29 cellular contexts compared by ENCODE assay signal in the genomic region with DNA sequence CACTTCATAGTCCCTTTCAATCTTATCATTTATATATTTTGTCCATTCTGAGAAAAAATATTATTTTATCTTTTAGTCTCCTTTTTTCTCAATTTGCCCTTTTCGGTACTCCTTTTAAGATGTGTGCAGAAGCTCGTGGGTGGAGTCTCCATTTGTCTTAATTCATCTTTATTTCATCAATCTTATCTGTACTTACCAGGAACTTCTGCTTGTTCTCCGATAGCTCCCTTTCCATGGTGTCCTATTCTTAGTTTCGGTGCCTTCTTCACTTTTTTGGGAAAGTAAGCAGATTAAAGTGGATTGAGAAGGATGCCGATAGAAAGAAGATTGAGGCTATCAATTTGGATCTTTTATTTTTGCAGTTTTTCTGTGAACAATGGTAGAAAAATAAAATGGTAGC.
"Had no signal": no experiment of that assay in that cellular context is flagged by ENCODE, and none has a peak within 500 bp of the region (broad histone marks: within the 10 kb centered on the region; RNA-seq: fewer than 3 reads in every experiment).

No MANE protein-coding gene starts in this region.

- H3K27ac ChIP-seq: stomach, suprapubic skin, testis, thoracic aorta, thyroid gland, tibial artery, tibial nerve, transverse colon, upper lobe of left lung, upper lobe of right lung, uterus, vagina had no signal

- H3K36me3 Mint-ChIP-seq: stimulated activated effector memory CD8-positive, alpha-beta T cell treated with anti-CD3 and anti-CD28 coated beads, Interleukin-12 subunit alpha, Interleukin-12 subunit beta, amount 100 ng/mL, for 72 hours; stimulated activated memory B cell treated with anti-CD40 and anti-IgM and Interleukin-4, amounts not matched to agents 10 μg/mL and 1 μg/mL and 100 μg/mL, for 72 hours; stimulated activated naive B cell treated with anti-CD40 and anti-IgM and Interleukin-4, amounts not matched to agents 10 μg/mL and 1 μg/mL and 100 μg/mL, for 72 hours; type B pancreatic cell had no signal

- H3K4me3 ChIP-seq: stomach, suprapubic skin, testis, thoracic aorta, thyroid gland, tibial artery, tibial nerve, transverse colon, upper lobe of left lung, upper lobe of right lung, uterus, vagina had no signal

- H3K4me1 ChIP-seq: stomach, suprapubic skin, testis, thyroid gland, tibial artery, tibial nerve, transverse colon, upper lobe of left lung, upper lobe of right lung, uterus, vagina had no signal

- FAIRE-seq: urothelium cell line had no signal

- H3K9me3 Mint-ChIP-seq: stimulated activated effector memory CD8-positive, alpha-beta T cell treated with anti-CD3 and anti-CD28 coated beads, Interleukin-12 subunit alpha, Interleukin-12 subunit beta, amount 100 ng/mL, for 72 hours; stimulated activated naive B cell treated with anti-CD40 and anti-IgM and Interleukin-4, amounts not matched to agents 10 μg/mL and 1 μg/mL and 100 μg/mL, for 72 hours; stimulated activated naive CD8-positive, alpha-beta T cell treated with anti-CD3 and anti-CD28 coated beads, Interleukin-15, amount 100 ng/mL, for 72 hours; type B pancreatic cell had no signal

- H3K27me3 ChIP-seq: stomach, suprapubic skin, testis, thyroid gland, tibial artery, tibial nerve, transverse colon, upper lobe of left lung, upper lobe of right lung, uterus, vagina had no signal

- H3K27me3 Mint-ChIP-seq: stimulated activated memory B cell treated with anti-CD40 and anti-IgM and Interleukin-4, amounts not matched to agents 10 μg/mL and 1 μg/mL and 100 μg/mL, for 72 hours; stimulated activated naive B cell treated with anti-CD40 and anti-IgM and Interleukin-4, amounts not matched to agents 10 μg/mL and 1 μg/mL and 100 μg/mL, for 72 hours; stimulated activated naive CD8-positive, alpha-beta T cell treated with anti-CD3 and anti-CD28 coated beads, Interleukin-15, amount 100 ng/mL, for 72 hours; stimulated activated naive CD8-positive, alpha-beta T cell treated with anti-CD3 and anti-CD28 coated beads, Interleukin-15, Interleukin-2, amounts not matched to agents 100 ng/mL and 50 ng/mL, for 24 hours had no signal

- DNase-seq: stimulated activated CD4-positive, alpha-beta T cell treated with anti-CD3 and anti-CD28 coated beads, Interleukin-2, amount 100 ng/mL, for 48 hours; stimulated activated CD4-positive, alpha-beta T cell treated with anti-CD3 and anti-CD28 coated beads, Interleukin-4, amount 100 ng/mL, for 1 hour; stimulated activated CD4-positive, alpha-beta T cell treated with anti-CD3 and anti-CD28 coated beads, Interleukin-4, amount 100 ng/mL, for 24 hours; stimulated activated CD4-positive, alpha-beta T cell treated with anti-CD3 and anti-CD28 coated beads, Interleukin-4, amount 100 ng/mL, for 4 hours; stimulated activated CD8-positive, alpha-beta memory T cell treated with anti-CD3 and anti-CD28 coated beads, Interleukin-4, amount 100 ng/mL, for 48 hours; stimulated activated naive B cell treated with anti-CD40 and anti-IgM and Interleukin-4, amounts not matched to agents 10 μg/mL and 1 μg/mL and 100 μg/mL, for 72 hours; stimulated activated naive CD4-positive, alpha-beta T cell; stimulated activated naive CD4-positive, alpha-beta T cell treated with Interleukin-2 at 50 U/mL for 16 hours; stimulated activated naive CD8-positive, alpha-beta T cell treated with anti-CD3 and anti-CD28 coated beads, Interleukin-15, amount 100 ng/mL, for 72 hours; stimulated activated naive CD8-positive, alpha-beta T cell treated with anti-CD3 and anti-CD28 coated beads, Interleukin-15, Interleukin-2, amounts not matched to agents 100 U/mL and 50 U/mL, for 24 hours; stomach; substantia nigra; testis; thyroid gland; tibial artery; transverse colon; trophoblast cell; upper lobe of left lung; upper lobe of right lung; uterus had no signal

- ATAC-seq: stimulated activated effector memory CD8-positive, alpha-beta T cell treated with anti-CD3 and anti-CD28 coated beads, Interleukin-12 subunit alpha, Interleukin-12 subunit beta, amount 100 ng/mL, for 72 hours; stimulated activated memory B cell treated with anti-CD40 and anti-IgM and Interleukin-4, amounts not matched to agents 10 μg/mL and 1 μg/mL and 100 μg/mL, for 72 hours; stimulated activated naive B cell treated with anti-CD40 and anti-IgM and Interleukin-4, amounts not matched to agents 10 μg/mL and 1 μg/mL and 100 μg/mL, for 72 hours; stimulated activated naive CD8-positive, alpha-beta T cell treated with anti-CD3 and anti-CD28 coated beads, Interleukin-15, amount 100 ng/mL, for 72 hours; stimulated activated naive CD8-positive, alpha-beta T cell treated with anti-CD3 and anti-CD28 coated beads, Interleukin-15, Interleukin-2, amounts not matched to agents 100 U/mL and 50 U/mL, for 24 hours; upper lobe of right lung had no signal

- H3K27ac Mint-ChIP-seq: stimulated activated effector memory CD8-positive, alpha-beta T cell treated with anti-CD3 and anti-CD28 coated beads, Interleukin-12 subunit alpha, Interleukin-12 subunit beta, amount 100 ng/mL, for 72 hours; stimulated activated memory B cell treated with anti-CD40 and anti-IgM and Interleukin-4, amounts not matched to agents 10 μg/mL and 1 μg/mL and 100 μg/mL, for 72 hours; stimulated activated naive B cell treated with anti-CD40 and anti-IgM and Interleukin-4, amounts not matched to agents 10 μg/mL and 1 μg/mL and 100 μg/mL, for 72 hours; stimulated activated naive CD8-positive, alpha-beta T cell treated with anti-CD3 and anti-CD28 coated beads, Interleukin-15, amount 100 ng/mL, for 72 hours; stimulated activated naive CD8-positive, alpha-beta T cell treated with anti-CD3 and anti-CD28 coated beads, Interleukin-15, Interleukin-2, amounts not matched to agents 100 ng/mL and 50 ng/mL, for 24 hours; type B pancreatic cell had no signal

- H3K9me3 ChIP-seq: stomach, suprapubic skin, testis, thoracic aorta, thyroid gland, tibial artery, tibial nerve, transverse colon, upper lobe of left lung, upper lobe of right lung, uterus, vagina had no signal

- H3K36me3 ChIP-seq: stomach, suprapubic skin, thoracic aorta, thyroid gland, tibial artery, tibial nerve, transverse colon, upper lobe of left lung, upper lobe of right lung, uterus, vagina had no signal

- H3K4me1 Mint-ChIP-seq: stimulated activated effector memory CD8-positive, alpha-beta T cell treated with anti-CD3 and anti-CD28 coated beads, Interleukin-12 subunit alpha, Interleukin-12 subunit beta, amount 100 ng/mL, for 72 hours; stimulated activated memory B cell treated with anti-CD40 and anti-IgM and Interleukin-4, amounts not matched to agents 10 μg/mL and 1 μg/mL and 100 μg/mL, for 72 hours; stimulated activated naive B cell treated with anti-CD40 and anti-IgM and Interleukin-4, amounts not matched to agents 10 μg/mL and 1 μg/mL and 100 μg/mL, for 72 hours; stimulated activated naive CD8-positive, alpha-beta T cell treated with anti-CD3 and anti-CD28 coated beads, Interleukin-15, amount 100 ng/mL, for 72 hours had no signal

- H3K4me3 Mint-ChIP-seq: stimulated activated effector memory CD8-positive, alpha-beta T cell treated with anti-CD3 and anti-CD28 coated beads, Interleukin-12 subunit alpha, Interleukin-12 subunit beta, amount 100 ng/mL, for 72 hours; stimulated activated memory B cell treated with anti-CD40 and anti-IgM and Interleukin-4, amounts not matched to agents 10 μg/mL and 1 μg/mL and 100 μg/mL, for 72 hours; stimulated activated naive B cell treated with anti-CD40 and anti-IgM and Interleukin-4, amounts not matched to agents 10 μg/mL and 1 μg/mL and 100 μg/mL, for 72 hours; stimulated activated naive CD8-positive, alpha-beta T cell treated with anti-CD3 and anti-CD28 coated beads, Interleukin-15, amount 100 ng/mL, for 72 hours; stimulated activated naive CD8-positive, alpha-beta T cell treated with anti-CD3 and anti-CD28 coated beads, Interleukin-15, Interleukin-2, amounts not matched to agents 100 ng/mL and 50 ng/mL, for 24 hours; type B pancreatic cell had no signal
